ENCODE assay signal across 1 cellular context in the genomic region with DNA sequence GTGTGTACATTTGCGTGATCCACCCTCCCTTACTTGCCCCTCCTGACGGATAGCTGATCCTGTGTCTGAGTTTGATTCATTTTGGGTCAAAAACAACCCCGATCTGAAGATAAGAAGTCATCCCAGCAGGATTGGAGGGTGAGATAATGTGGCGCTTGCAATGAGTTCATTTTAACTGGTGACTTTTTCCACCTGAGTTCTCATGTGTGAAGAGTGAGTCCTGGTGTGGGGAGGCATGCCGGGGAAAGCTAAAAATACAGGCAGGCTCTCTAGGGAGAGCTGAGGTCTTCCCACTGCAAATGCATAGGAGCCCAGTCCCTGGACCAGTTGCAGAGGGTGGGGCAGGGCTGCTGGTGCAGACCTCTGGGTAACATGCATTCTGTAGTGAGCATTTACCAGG.
A peak's percentile ranks its signal among the peaks of the same experiment; 100 is the strongest.
TF ChIP-seq lines count a peak whose summit lies in the region.

No MANE protein-coding gene starts in this region.

TF ChIP-seq in HEK293, 187 proteins besides CTCF, POLR2A, EP300 and RAD21:
- TF ChIP-seq, protein P1, sequence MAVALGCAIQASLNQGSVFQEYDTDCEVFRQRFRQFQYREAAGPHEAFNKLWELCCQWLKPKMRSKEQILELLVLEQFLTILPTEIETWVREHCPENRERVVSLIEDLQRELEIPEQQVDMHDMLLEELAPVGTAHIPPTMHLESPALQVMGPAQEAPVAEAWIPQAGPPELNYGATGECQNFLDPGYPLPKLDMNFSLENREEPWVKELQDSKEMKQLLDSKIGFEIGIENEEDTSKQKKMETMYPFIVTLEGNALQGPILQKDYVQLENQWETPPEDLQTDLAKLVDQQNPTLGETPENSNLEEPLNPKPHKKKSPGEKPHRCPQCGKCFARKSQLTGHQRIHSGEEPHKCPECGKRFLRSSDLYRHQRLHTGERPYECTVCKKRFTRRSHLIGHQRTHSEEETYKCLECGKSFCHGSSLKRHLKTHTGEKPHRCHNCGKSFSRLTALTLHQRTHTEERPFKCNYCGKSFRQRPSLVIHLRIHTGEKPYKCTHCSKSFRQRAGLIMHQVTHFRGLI (tag by site-specific recombination; IDR thresholded peaks at IDR 0.05), result 0 out of 2 replicates have a peak, but pooled peaks have one; percentile 21
- TF ChIP-seq ZBTB48 (tag by site-specific recombination; IDR thresholded peaks at IDR 0.05), result no peak
